Comparison of ENCODE assay signal across 16 cellular contexts in the genomic region with DNA sequence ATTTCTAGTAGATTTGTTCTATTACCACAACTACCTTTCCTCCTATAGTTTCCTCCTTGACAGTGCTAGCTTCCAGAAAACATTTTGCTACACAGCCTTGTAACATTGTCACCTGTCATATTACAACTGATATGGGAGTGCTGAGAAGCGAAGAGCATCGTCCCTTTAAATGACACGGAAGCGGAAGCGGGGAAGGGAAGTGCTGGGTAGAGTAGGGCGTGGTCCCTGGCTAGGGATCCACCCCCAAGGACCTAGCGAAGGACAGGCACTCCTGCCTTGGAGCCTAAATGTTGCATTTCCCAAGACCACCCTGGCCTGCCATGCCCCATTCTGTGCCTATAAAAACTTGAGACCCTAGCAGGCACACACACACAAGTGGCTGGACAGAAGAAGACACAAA. TPM values are rescaled to one million over a fixed set of nuclear protein-coding genes. Genes with fewer than 3 reads are reported as not detected.
DNase-seq lines count a peak whose midpoint lies in the region; ATAC-seq, FAIRE-seq and TF ChIP-seq lines count a peak whose summit lies in the region.
"Had no signal": no experiment of that assay in that cellular context is flagged by ENCODE, and none has a peak within 500 bp of the region (broad histone marks: within the 10 kb centered on the region; RNA-seq: fewer than 3 reads in every experiment).

No MANE protein-coding gene starts in this region.

- TF ChIP-seq EP300 in HepG2 (IDR thresholded peaks at IDR 0.05; ENCODE audit: low read depth in 2 of 2, low read length in 2 of 2) (no peak), HepG2 (CRISPR knock-in tag; IDR thresholded peaks at IDR 0.05; ENCODE audit: borderline replicate concordance) (no peak), K562 (IDR thresholded peaks at IDR 0.05; ENCODE audit: low read length) (no peak)

- no peak overlapping the region for H3K4me2 ChIP-seq in HepG2 (ENCODE audit: low read depth, low read length)
- no peak overlapping the region for H3K4me2 ChIP-seq in K562 (ENCODE audit: insufficient read depth, low read length)
- H3K4me2 ChIP-seq: KMS-11 had no signal

- in situ Hi-C loops in HepG2 (cut with HindIII; ENCODE audit: extremely low pct_ligation_motif_present, low pct_unique_long_range_greater_than_20kb) (no loop called here), K562 (cut with MboI) (loop anchor here (25.0 kb wide), 2 partner anchors 239 to 489 kb away; no protein-coding TSS in a partner anchor)

- no peak for TF ChIP-seq CTCF in HepG2 (CRISPR knock-in tag; IDR thresholded peaks at IDR 0.05)
- no peak for TF ChIP-seq CTCF in right lobe of liver (IDR thresholded peaks at IDR 0.05)
- no peak for TF ChIP-seq CTCF in K562 (IDR thresholded peaks at IDR 0.05 in 2 of 3, conservative IDR thresholded peaks at IDR 0.05 in 1 of 3; ENCODE audit: insufficient read depth in 2 of 3, low read depth in 1 of 3, low read length in 3 of 3)
- TF ChIP-seq CTCF in mucosa of descending colon (IDR thresholded peaks at IDR 0.05): no peak

- H3K9me1 ChIP-seq in K562 (ENCODE audit: control insufficient read depth, insufficient read depth, low read length): no peaks in the 10 kb centered on the region

- H3K79me2 ChIP-seq in HepG2 (ENCODE audit: insufficient read depth, low read length) (no peaks in the 10 kb centered on the region), K562 (ENCODE audit: control insufficient read depth, insufficient read depth, low read length) (no peaks in the 10 kb centered on the region)

- H3K9me3 ChIP-seq in HepG2 (ENCODE audit: low read length) (no peaks in the 10 kb centered on the region), right lobe of liver (no peaks in the 10 kb centered on the region), K562 (replicated peaks; ENCODE audit: control insufficient read depth, insufficient read depth, low read depth, low read length) (no peaks in the 10 kb centered on the region; the same call in 1 of the 2 replicates), mucosa of descending colon (no peaks in the 10 kb centered on the region)

- TF ChIP-seq RAD21 in HepG2 (CRISPR knock-in tag; IDR thresholded peaks at IDR 0.05) (no peak), K562 (CRISPR knock-in tag; conservative IDR thresholded peaks at IDR 0.05 in 1 of 2, IDR thresholded peaks at IDR 0.05 in 1 of 2) (no peak)

- no peak overlapping the region for H3K27ac ChIP-seq in HepG2 (ENCODE audit: extremely low read length, insufficient read depth, low read length)
- H3K27ac ChIP-seq in right lobe of liver: no peak overlapping the region
- H3K27ac ChIP-seq in K562 (ENCODE audit: extremely low read depth, low read depth, low read length): no peak overlapping the region
- H3K27ac ChIP-seq: 22Rv1, KMS-11 had no signal

- H3K4me1 ChIP-seq in HepG2 (ENCODE audit: insufficient read depth, low read length) (peaks cover 8% of the 10 kb centered on the region), right lobe of liver (no peaks in the 10 kb centered on the region), K562 (replicated peaks in 1 of 2; ENCODE audit: control insufficient read depth in 2 of 2, insufficient read depth in 2 of 2, low read length in 2 of 2) (no peaks in the 10 kb centered on the region; a peak in 1 of 5 replicates), mucosa of descending colon (ENCODE audit: low read depth) (no peaks in the 10 kb centered on the region)

- H3K27me3 ChIP-seq in HepG2 (ENCODE audit: control insufficient read depth in 1 of 2, insufficient read depth in 2 of 2, low read length in 2 of 2) (peaks cover 0 to 6% of the 10 kb centered on the region in 2 experiments; a peak in 1 of 5 replicates), right lobe of liver (no peaks in the 10 kb centered on the region), K562 (ENCODE audit: control insufficient read depth in 2 of 2, insufficient read depth in 2 of 2, low read length in 2 of 2) (no peaks in the 10 kb centered on the region)

- TF ChIP-seq POLR2A in HepG2 (IDR thresholded peaks at IDR 0.05; ENCODE audit: insufficient read depth in 1 of 2, low read depth in 2 of 2, low read length in 2 of 2) (no peak), right lobe of liver (IDR thresholded peaks at IDR 0.05) (no peak), K562 (conservative IDR thresholded peaks at IDR 0.05) (no peak), H54 (IDR thresholded peaks at IDR 0.05; ENCODE audit: low read depth, low read length) (no peak)

- H3K9ac ChIP-seq in HepG2 (ENCODE audit: insufficient read depth, low read depth, low read length) (no peak overlapping the region), K562 (ENCODE audit: insufficient read depth in 1 of 2, low read depth in 2 of 2, low read length in 2 of 2) (no peak overlapping the region)
- H3K9ac ChIP-seq: KMS-11 had no signal

- intact Hi-C loops in HepG2 (cut with micrococcal nuclease; ENCODE audit: unreplicated experiment) (no loop called here), right lobe of liver (cut with DNase I) (no loop called here), K562 (cut with micrococcal nuclease) (no loop called here), mucosa of descending colon (cut with DNase I, micrococcal nuclease) (no loop called here)

- ATAC-seq in HepG2 (no peak), right lobe of liver (no peak), K562 (no peak), mucosa of descending colon (peak; percentile 21), HG02642 (IDR thresholded peaks at IDR 0.05; ENCODE audit: poor library complexity, unreplicated experiment) (no peak), HG03571 (IDR thresholded peaks at IDR 0.05; ENCODE audit: unreplicated experiment) (no peak)
- ATAC-seq: HCT116 had no signal

- CTCF ChIA-PET in HepG2 (lab: Yijun Ruan, JAX; ENCODE audit: low intra/inter-chr PET ratio, low total read pairs) (no interaction called here), K562 (lab: Yijun Ruan, JAX; ENCODE audit: low intra/inter-chr PET ratio) (no interaction called here)

- BruUV-seq in HepG2 (replicated peaks; lab: Mats Ljungman, UMichigan) (no TSS peak), K562 (replicated peaks; lab: Mats Ljungman, UMichigan) (no TSS peak)

- H2AFZ ChIP-seq in HepG2 (ENCODE audit: low read length) (no peak overlapping the region), K562 (ENCODE audit: low read depth, low read length) (0 out of 2 replicates have a peak overlapping the region, but pooled peaks have one; percentile 55)

- no peak for FAIRE-seq in HepG2 (lab: Jason Lieb, UNC)
- no peak for FAIRE-seq in K562 (lab: Jason Lieb, UNC)
- no peak for FAIRE-seq in H54 (lab: Jason Lieb, UNC)
- FAIRE-seq: G401.6, GM12892 had no signal

- POLR2A ChIA-PET in HepG2 (lab: Yijun Ruan, JAX) (no interaction called here), K562 (lab: Yijun Ruan, JAX) (no interaction called here)

- H3K36me3 ChIP-seq in HepG2 (replicated peaks in 1 of 2; ENCODE audit: control insufficient read depth in 1 of 2, insufficient read depth in 2 of 2, low read length in 2 of 2): no peaks in the 10 kb centered on the region
- no peaks in the 10 kb centered on the region for H3K36me3 ChIP-seq in right lobe of liver
- H3K36me3 ChIP-seq in K562 (ENCODE audit: control insufficient read depth, insufficient read depth, low read length): no peaks in the 10 kb centered on the region
- no peaks in the 10 kb centered on the region for H3K36me3 ChIP-seq in mucosa of descending colon (ENCODE audit: low read depth)

- H3K4me3 ChIP-seq in HepG2 (replicated peaks in 1 of 3; ENCODE audit: insufficient read depth in 1 of 3, low read depth in 2 of 3, low read length in 3 of 3) (no peak overlapping the region), right lobe of liver (no peak overlapping the region), K562 (no peak overlapping the region), mucosa of descending colon (no peak overlapping the region)

- no peak for DNase-seq in HepG2 (ENCODE audit: low spot score)
- no peak for DNase-seq in right lobe of liver
- no peak for DNase-seq in K562 (ENCODE audit: extremely low read depth in 1 of 4, low spot score in 3 of 4)
- no peak for DNase-seq in mucosa of descending colon
- DNase-seq in NCI-H128 (lab: John Stamatoyannopoulos, UW; ENCODE audit: unreplicated experiment): no peak
- no peak for DNase-seq in H54 (ENCODE audit: insufficient read length, low spot score)
- DNase-seq: CD4-positive, alpha-beta memory T cell; DMS79; GOT3 had no signal

- H4K20me1 ChIP-seq in HepG2 (ENCODE audit: insufficient read depth, low read length) (no peaks in the 10 kb centered on the region), K562 (replicated peaks; ENCODE audit: control insufficient read depth, insufficient read depth, low read length) (no peaks in the 10 kb centered on the region)

- 34% methylated on average over 7 of the region's 7 CpGs for WGBS in HepG2 (ENCODE audit: low lambda C conversion rate)
- WGBS in right lobe of liver (ENCODE audit: insufficient coverage, low coverage, low lambda C conversion rate, missing lambda C conversion rate): 75% methylated on average over 7 of the region's 7 CpGs
- WGBS in K562 (ENCODE audit: insufficient coverage, low coverage, missing lambda C conversion rate): 23% methylated on average over 6 of the region's 7 CpGs

RNA-seq across cellular contexts. Expression of a gene that starts 57.4 kb away (rescaled TPM):
- 26.0 and 37.7 TPM in 2 replicates for total RNA-seq in HepG2 (2016; rRNA removed; fragmentation: Illumina TruSeq; extraction: Trizol)
- total RNA-seq in HepG2 (2016; cell fraction: cytosol; rRNA removed; fragmentation: Illumina TruSeq; extraction: Trizol; ENCODE audit: low read depth): 1.6 and 1.9 TPM in 2 replicates
- 26.2 and 36.2 TPM in 2 replicates for total RNA-seq in HepG2 (2016; cell fraction: insoluble cytoplasmic fraction; rRNA removed; fragmentation: Illumina TruSeq; extraction: Trizol)
- 6.7 and 9.0 TPM in 2 replicates for total RNA-seq in HepG2 (2016; cell fraction: membrane; rRNA removed; fragmentation: Illumina TruSeq; extraction: Trizol)
- 35.1 and 35.2 TPM in 2 replicates for total RNA-seq in HepG2 (2016; cell fraction: nucleus; rRNA removed; fragmentation: Illumina TruSeq; extraction: Trizol)
- 7.2 and 7.5 TPM in 2 replicates for polyA plus RNA-seq in HepG2 (2011; rRNA removed)
- polyA plus RNA-seq in HepG2 (2011; cell fraction: cytosol; rRNA removed): 2.5 and 4.2 TPM in 2 replicates
- 5.1 and 7.8 TPM in 2 replicates for polyA plus RNA-seq in HepG2 (2011; cell fraction: nucleus; rRNA removed)
- polyA plus RNA-seq in HepG2 (2012): 11.7 and 11.9 TPM in 2 replicates
- 0.80 TPM in 2 replicates for polyA plus RNA-seq in HepG2 (2016; cell fraction: cytosol; fragmentation: Illumina TruSeq; extraction: Trizol; ENCODE audit: low read depth)
- polyA plus RNA-seq in HepG2 (2016; cell fraction: insoluble cytoplasmic fraction; fragmentation: Illumina TruSeq; extraction: Trizol; ENCODE audit: low read depth): 17.9 and 18.2 TPM in 2 replicates
- polyA plus RNA-seq in HepG2 (2016; cell fraction: membrane; fragmentation: Illumina TruSeq; extraction: Trizol; ENCODE audit: low read depth): 3.1 and 3.2 TPM in 2 replicates
- polyA plus RNA-seq in HepG2 (2016; cell fraction: nucleus; fragmentation: Illumina TruSeq; extraction: Trizol; ENCODE audit: insufficient read depth, low read depth): 23.4 and 24.6 TPM in 2 replicates
- 3.9 and 11.3 TPM in 2 replicates for polyA minus RNA-seq in HepG2 (2011; rRNA and poly(A)+ RNA removed; ENCODE audit: low replicate concordance)
- polyA minus RNA-seq in HepG2 (2011; cell fraction: cytosol; rRNA and poly(A)+ RNA removed): 7.6 and 8.4 TPM in 2 replicates
- 27.7 and 27.9 TPM in 2 replicates for polyA minus RNA-seq in HepG2 (2011; cell fraction: nucleus; rRNA and poly(A)+ RNA removed)
- 10 to 100 TPM in 2 of 6 experiments, 1 to 10 TPM in 4; 6.2 to 11.7 (median 8.4) TPM for total RNA-seq in right lobe of liver
- total RNA-seq in K562 (2011; cell fraction: chromatin; rRNA removed; ENCODE audit: low replicate concordance): 6.1 and 24.3 TPM in 2 replicates
- 4.7 and 8.7 TPM in 2 replicates for total RNA-seq in K562 (2011; cell fraction: nucleolus; rRNA removed)
- total RNA-seq in K562 (2011; cell fraction: nucleoplasm; rRNA removed): 11.1 TPM in 2 replicates
- total RNA-seq in K562 (2014; rRNA removed): 9.0 and 11.0 TPM in 2 replicates
- total RNA-seq in K562 (2014; rRNA removed; fragmentation: Illumina TruSeq; extraction: Trizol): 19.9 and 20.3 TPM in 2 replicates
- 16.4 and 16.7 TPM in 2 replicates for total RNA-seq in K562 (2015; rRNA removed; fragmentation: Illumina TruSeq; extraction: Trizol)
- 11.5 and 11.7 TPM in 2 replicates for total RNA-seq in K562 (2021)
- 15.2 and 18.3 TPM in 2 replicates for polyA plus RNA-seq in K562 (2011; rRNA removed)
- polyA plus RNA-seq in K562 (2011; cell fraction: cytosol; rRNA removed): 2.7 and 6.4 TPM in 2 replicates
- 5.3 and 9.4 TPM in 2 replicates for polyA plus RNA-seq in K562 (2011; cell fraction: nucleus; rRNA removed)
- 7.8 and 10.6 TPM in 2 replicates for polyA plus RNA-seq in K562 (2012)
- polyA plus RNA-seq in K562 (2014; fragmentation: Illumina TruSeq; extraction: Trizol): 10.4 and 11.2 TPM in 2 replicates
- 10 to 100 TPM; 10.7 to 15.9 TPM for polyA plus RNA-seq in K562 (2014; fragmentation: Nextera tagmentation; extraction: Ambion mirVana)
- polyA plus RNA-seq in K562 (2014; rRNA removed): 10.4 and 10.7 TPM in 2 replicates
- polyA minus RNA-seq in K562 (2011; rRNA and poly(A)+ RNA removed): 21.5 and 22.4 TPM in 2 replicates
- polyA minus RNA-seq in K562 (2011; cell fraction: cytosol; rRNA and poly(A)+ RNA removed): 8.2 and 9.4 TPM in 2 replicates
- polyA minus RNA-seq in K562 (2011; cell fraction: nucleus; rRNA and poly(A)+ RNA removed): 8.5 and 18.0 TPM in 2 replicates
- 10 to 100 TPM in 1 of 3 donors, 1 to 10 TPM in 2; 7.9 to 13.1 (median 9.8) TPM for total RNA-seq in mucosa of descending colon
